ENCODE assay signal across 25 cellular contexts in genomic region chr4:158605393-158605792, GRCh38.
"Had no signal": no experiment of that assay in that cellular context is flagged by ENCODE, and none has a peak within 500 bp of the region (broad histone marks: within the 10 kb centered on the region; RNA-seq: fewer than 3 reads in every experiment).

No MANE protein-coding gene starts in this region.

- H3K4me1 ChIP-seq: left ventricle myocardium inferior, pancreas, prostate gland, right lobe of liver, stomach, testis, thyroid gland, transverse colon, vagina had no signal

- DNase-seq: islet precursor cell; left ventricle myocardium inferior; midbrain; mucosa of descending colon; naive thymus-derived CD4-positive, alpha-beta T cell; nucleus accumbens; pancreas; posterior cingulate gyrus; right lobe of liver; stimulated activated CD4-positive, alpha-beta T cell treated with anti-CD3 and anti-CD28 coated beads, Interleukin-1b, Interleukin-23, amount 100 ng/mL, for 48 hours; stimulated activated CD4-positive, alpha-beta T cell treated with anti-CD3 and anti-CD28 coated beads, Interleukin-2, amount 100 ng/mL, for 48 hours; stimulated activated CD4-positive, alpha-beta T cell treated with anti-CD3 and anti-CD28 coated beads, Interleukin-4, amount 100 ng/mL, for 4 hours; stimulated activated CD8-positive, alpha-beta memory T cell treated with anti-CD3 and anti-CD28 coated beads, Interleukin-4, amount 100 ng/mL, for 48 hours; stimulated activated naive CD8-positive, alpha-beta T cell treated with anti-CD3 and anti-CD28 coated beads, Interleukin-15, Interleukin-2, amounts not matched to agents 100 U/mL and 50 U/mL, for 24 hours; stomach; testis; thyroid gland; transverse colon; upper lobe of left lung had no signal

- H3K36me3 ChIP-seq: left ventricle myocardium inferior, pancreas, prostate gland, right lobe of liver, stomach, thyroid gland, transverse colon, upper lobe of left lung, vagina had no signal

- H3K27me3 ChIP-seq: pancreas, right lobe of liver, stomach, testis, thyroid gland, transverse colon, upper lobe of left lung, vagina had no signal

- ATAC-seq: mucosa of descending colon; naive thymus-derived CD4-positive, alpha-beta T cell; natural killer cell treated with Interleukin-12 subunit alpha and Interleukin-12 subunit beta and Interleukin-15 and Interleukin-18, amount 100 ng/mL, for 72 hours; pancreas; right lobe of liver; stimulated activated memory B cell treated with anti-CD40 and anti-IgM and Interleukin-4, amounts not matched to agents 10 μg/mL and 1 μg/mL and 100 μg/mL, for 72 hours; stimulated activated naive CD8-positive, alpha-beta T cell treated with anti-CD3 and anti-CD28 coated beads, Interleukin-15, Interleukin-2, amounts not matched to agents 100 U/mL and 50 U/mL, for 24 hours had no signal

- H3K4me3 ChIP-seq: left ventricle myocardium inferior, lung, mucosa of descending colon, pancreas, prostate gland, right lobe of liver, smooth muscle cell, stomach, testis, thyroid gland, transverse colon, upper lobe of left lung, vagina had no signal

- H3K9me3 ChIP-seq: left ventricle myocardium inferior, mucosa of descending colon, pancreas, prostate gland, right lobe of liver, stomach, testis, thyroid gland, transverse colon, upper lobe of left lung, vagina had no signal

- H3K27ac ChIP-seq: left ventricle myocardium inferior, pancreas, prostate gland, right lobe of liver, stomach, testis, thyroid gland, transverse colon, upper lobe of left lung, vagina had no signal

- H3K4me2 ChIP-seq: smooth muscle cell had no signal
